Comparison of ENCODE assay signal across 13 cellular contexts in the genomic region with DNA sequence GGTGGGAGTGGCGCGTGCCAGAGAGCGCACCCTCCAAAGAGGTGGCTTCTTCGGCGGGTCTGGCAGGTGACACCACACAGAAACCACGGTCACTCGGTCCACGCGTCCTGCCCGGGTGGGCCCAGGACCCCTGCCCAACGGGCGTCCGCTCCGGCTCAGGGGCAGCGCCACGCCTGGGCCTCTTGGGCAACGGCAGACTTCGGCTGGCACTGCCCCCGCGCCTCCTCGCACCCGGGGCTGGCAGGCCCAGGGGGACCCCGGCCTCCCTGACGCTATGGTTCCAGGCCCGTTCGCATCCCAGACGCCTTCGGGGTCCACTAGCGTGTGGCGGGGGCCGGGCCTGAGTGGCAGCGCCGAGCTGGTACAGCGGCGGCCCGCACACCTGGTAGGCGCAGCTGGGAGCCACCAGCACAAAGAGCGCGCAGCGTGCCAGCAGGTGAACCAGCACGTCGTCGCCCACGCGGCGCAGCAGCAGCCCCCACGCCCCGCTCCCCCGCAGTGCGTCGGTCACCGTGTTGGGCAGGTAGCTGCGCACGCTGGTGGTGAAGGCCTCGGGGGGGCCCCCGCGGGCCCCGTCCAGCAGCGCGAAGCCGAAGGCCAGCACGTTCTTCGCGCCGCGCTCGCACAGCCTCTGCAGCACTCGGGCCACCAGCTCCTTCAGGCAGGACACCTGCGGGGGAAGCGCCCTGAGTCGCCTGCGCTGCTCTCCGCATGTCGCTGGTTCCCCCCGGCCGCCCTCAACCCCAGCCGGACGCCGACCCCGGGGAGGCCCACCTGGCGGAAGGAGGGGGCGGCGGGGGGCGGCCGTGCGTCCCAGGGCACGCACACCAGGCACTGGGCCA. TPM values are rescaled to one million over a fixed set of nuclear protein-coding genes. Genes with fewer than 3 reads are reported as not detected.
DNase-seq lines count a peak whose midpoint lies in the region; ATAC-seq, FAIRE-seq and TF ChIP-seq lines count a peak whose summit lies in the region.
"Had no signal": no experiment of that assay in that cellular context is flagged by ENCODE, and none has a peak within 500 bp of the region (broad histone marks: within the 10 kb centered on the region; RNA-seq: fewer than 3 reads in every experiment).

No MANE protein-coding gene starts in this region.

- 0 out of 2 replicates have a peak overlapping the region, but pooled peaks have one; percentile 24 for H2AK5ac ChIP-seq in H1 (ENCODE audit: low read depth, low read length)

- H3K56ac ChIP-seq in H1 (replicated peaks; ENCODE audit: insufficient read length, low read depth, low read length) = peak overlapping the region; percentile 30

- TF ChIP-seq CTCF in H1 (IDR thresholded peaks at IDR 0.05; ENCODE audit: control extremely low read depth in 1 of 3, insufficient read depth in 1 of 3, low read depth in 1 of 3, low read length in 3 of 3) = no peak
- no peak for TF ChIP-seq CTCF in smooth muscle cell (IDR thresholded peaks at IDR 0.05; ENCODE audit: borderline replicate concordance, insufficient read depth, poor library complexity, severe bottlenecking)
- TF ChIP-seq CTCF in RWPE1 (conservative IDR thresholded peaks at IDR 0.05; ENCODE audit: low read depth) = no peak

- H2BK5ac ChIP-seq in H1 (ENCODE audit: low read depth, low read length) = no peak overlapping the region; the same call in 1 of the 2 replicates

- peaks cover 3% of the 10 kb centered on the region; the same call in 1 of the 2 replicates for H3K79me1 ChIP-seq in H1 (ENCODE audit: low read depth, low read length)

- H3K4me3 ChIP-seq in MG63 (peak overlapping the region; percentile 29), H1 (ENCODE audit: extremely low read depth in 1 of 4, insufficient read depth in 2 of 4, low read depth in 3 of 4, low read length in 4 of 4) (peak overlapping the region; percentile 40 to 76 (median 54)), smooth muscle cell (peak overlapping the region; percentile 29)

- WGBS in H1 (ENCODE audit: extremely low coverage in 1 of 2, insufficient coverage in 1 of 2, insufficient read length in 1 of 2, insufficient replicate concordance in 2 of 2, low coverage in 1 of 2, low lambda C conversion rate in 2 of 2, missing lambda C conversion rate in 1 of 2), 2 experiments = 75% methylated on average over 46 of the region's 87 CpGs; no CpG with 5 or more reads in 1 of the 2 experiments
- WGBS in smooth muscle cell (ENCODE audit: low lambda C conversion rate) = 73% methylated on average over 55 of the region's 87 CpGs

- H3K23ac ChIP-seq in H1 (ENCODE audit: insufficient read length) = no peak overlapping the region

- H3K14ac ChIP-seq in H1 (ENCODE audit: insufficient read length) = no peak overlapping the region

- CTCF ChIA-PET in activated CD4-positive, alpha-beta T cell treated with anti-CD3 and anti-CD28 coated beads, Interleukin-2, amount 10 ng/mL, durations not matched to agents 7 days and 5 days (lab: Charles Lee) = interaction anchor here (0.9 to 1.3 kb wide), 2 partner anchors 33 to 38 kb away, joined by 3 read pairs; no protein-coding TSS in a partner anchor
- CTCF ChIA-PET in H1 (lab: Charles Lee; ENCODE audit: partially characterized antibody) = interaction anchor here (0.7 to 1.6 kb wide), 4 partner anchors 10 to 126 kb away, joined by 3 to 4 read pairs (median 3); no protein-coding TSS in a partner anchor
- CTCF ChIA-PET in RWPE1 (lab: Yijun Ruan, JAX) = interaction anchor here (0.8 kb wide), 1 partner anchor 351 kb away, joined by 4 read pairs; no protein-coding TSS in a partner anchor

- H4K91ac ChIP-seq in H1 (replicated peaks; ENCODE audit: insufficient read length, low read length) = peak overlapping the region; percentile 85

- DNase-seq in activated CD4-positive, alpha-beta T cell treated with anti-CD3 and anti-CD28 coated beads, Interleukin-2, amount 10 ng/mL, durations not matched to agents 7 days and 5 days = no peak
- no peak for DNase-seq in activated CD4-positive, alpha-beta T cell treated with anti-CD3 and anti-CD28 coated beads for 1 hour
- no peak for DNase-seq in MG63
- DNase-seq in H1 (ENCODE audit: low read depth in 1 of 2, low spot score in 2 of 2) = peak in 1 of 2 experiments; percentile 78
- DNase-seq in smooth muscle cell (lab: John Stamatoyannopoulos, UW; ENCODE audit: unreplicated experiment) = no peak
- no peak for DNase-seq in RWPE1 (ENCODE audit: low spot score)
- DNase-seq in AG08396 (ENCODE audit: low spot score) = no peak
- DNase-seq: amniotic stem cell, Right ventricle myocardium superior had no signal

- H4K20me1 ChIP-seq in H1 (replicated peaks in 1 of 2; ENCODE audit: control insufficient read depth in 1 of 2, insufficient read depth in 2 of 2, low read length in 2 of 2) (peaks cover 4 to 11% of the 10 kb centered on the region in 2 experiments), smooth muscle cell (ENCODE audit: low read depth) (no peaks in the 10 kb centered on the region)

- H4K8ac ChIP-seq in H1 (ENCODE audit: extremely low read depth, insufficient read depth, low read length) = peak overlapping the region; percentile 79

- peak overlapping the region; percentile 27 for H3K4me3 Mint-ChIP-seq in activated CD4-positive, alpha-beta T cell treated with anti-CD3 and anti-CD28 coated beads, Interleukin-2, amount 10 ng/mL, durations not matched to agents 7 days and 5 days

- H3K4ac ChIP-seq in H1 (replicated peaks; ENCODE audit: insufficient read length, low read depth, low read length) = peak overlapping the region; percentile 78

- no peak overlapping the region for H2BK20ac ChIP-seq in H1 (ENCODE audit: low read length)

- no peak overlapping the region for H4K5ac ChIP-seq in H1 (ENCODE audit: insufficient read length, low read depth, low read length)

- H2AFZ ChIP-seq in H1 (ENCODE audit: low read length) (no peak overlapping the region; the same call in 1 of the 2 replicates), smooth muscle cell (ENCODE audit: low read depth) (no peak overlapping the region)
- H2AFZ ChIP-seq: parathyroid adenoma had no signal

- H3K27me3 ChIP-seq in MG63 (peaks cover 4% of the 10 kb centered on the region; the same call in 1 of the 2 replicates), H1 (replicated peaks in 1 of 4; ENCODE audit: control insufficient read depth in 3 of 4, extremely low read depth in 1 of 4, insufficient read depth in 3 of 4, low read length in 3 of 4) (peaks cover 0 to 8% (median 2%) of the 10 kb centered on the region in 4 experiments; a peak in 4 of 7 replicates), smooth muscle cell (ENCODE audit: low read depth) (peaks cover 46% of the 10 kb centered on the region)

- no peak for TF ChIP-seq POLR2A in H1 (IDR thresholded peaks at IDR 0.05; ENCODE audit: control extremely low read depth in 1 of 2, low read depth in 2 of 2, low read length in 2 of 2)

- H3K27me3 Mint-ChIP-seq in activated CD4-positive, alpha-beta T cell treated with anti-CD3 and anti-CD28 coated beads, Interleukin-2, amount 10 ng/mL, durations not matched to agents 7 days and 5 days = no peaks in the 10 kb centered on the region
- H3K27me3 Mint-ChIP-seq: CD4-positive, CD25-positive, alpha-beta regulatory T cell had no signal

- FAIRE-seq in H1 (lab: Jason Lieb, UNC) = no peak
- FAIRE-seq: GM19239 had no signal

- H3K9me3 ChIP-seq in MG63 (no peaks in the 10 kb centered on the region), H1 (ENCODE audit: insufficient read depth in 2 of 2, low read depth in 1 of 2, low read length in 1 of 2) (no peaks in the 10 kb centered on the region), smooth muscle cell (replicated peaks; ENCODE audit: low read depth) (no peaks in the 10 kb centered on the region)

- H3F3A ChIP-seq in smooth muscle cell (ENCODE audit: low read depth) = no peaks in the 10 kb centered on the region

- no peak for TF ChIP-seq EP300 in H1 (IDR thresholded peaks at IDR 0.05; ENCODE audit: borderline replicate concordance in 1 of 2, low read depth in 2 of 2, low read length in 2 of 2)

- H3K4me2 ChIP-seq in H1 (ENCODE audit: insufficient read depth in 1 of 2, low read depth in 2 of 2, low read length in 2 of 2) = peak overlapping the region; percentile 64 to 78
- peak overlapping the region; percentile 76 for H3K4me2 ChIP-seq in smooth muscle cell

- no peak overlapping the region for H2BK15ac ChIP-seq in H1 (ENCODE audit: low read length)

- H3K4me1 ChIP-seq in H1 (replicated peaks in 1 of 4; ENCODE audit: control insufficient read depth in 3 of 4, insufficient read depth in 4 of 4, low read length in 3 of 4) (peaks cover 0 to 13% (median 6%) of the 10 kb centered on the region in 4 experiments; a peak in 5 of 7 replicates), smooth muscle cell (ENCODE audit: low read depth) (no peaks in the 10 kb centered on the region)
- H3K4me1 ChIP-seq: parathyroid adenoma had no signal

- TF ChIP-seq RAD21 in H1 (IDR thresholded peaks at IDR 0.05 in 1 of 2, conservative IDR thresholded peaks at IDR 0.05 in 1 of 2; ENCODE audit: low read depth in 2 of 2, low read length in 2 of 2) = no peak

- POLR2A ChIA-PET in activated CD4-positive, alpha-beta T cell treated with anti-CD3 and anti-CD28 coated beads, Interleukin-2, amount 10 ng/mL, durations not matched to agents 7 days and 5 days (lab: Charles Lee) = no interaction called here
- POLR2A ChIA-PET in H1 (lab: Charles Lee; ENCODE audit: partially characterized antibody) (interaction anchor here (0.6 to 1.9 kb wide), 14 partner anchors 10 to 159 kb away, joined by 3 to 6 read pairs (median 4); partner anchors contain the start of gene CLPTM1L), RWPE1 (lab: Yijun Ruan, JAX; ENCODE audit: low non-redundant PET) (no interaction called here)

- H3K79me2 ChIP-seq in H1 (ENCODE audit: control insufficient read depth in 1 of 2, insufficient read depth in 2 of 2, low read length in 2 of 2) (no peaks in the 10 kb centered on the region; a peak in 1 of 4 replicates), smooth muscle cell (ENCODE audit: low read depth) (no peaks in the 10 kb centered on the region)
- H3K79me2 ChIP-seq: parathyroid adenoma had no signal

- ATAC-seq in GM21447 (IDR thresholded peaks at IDR 0.05; ENCODE audit: unreplicated experiment) = no peak

- no peaks in the 10 kb centered on the region for H3K36me3 Mint-ChIP-seq in activated CD4-positive, alpha-beta T cell treated with anti-CD3 and anti-CD28 coated beads, Interleukin-2, amount 10 ng/mL, durations not matched to agents 7 days and 5 days (ENCODE audit: low read depth)
- H3K36me3 Mint-ChIP-seq: CD4-positive, CD25-positive, alpha-beta regulatory T cell had no signal

- H3K36me3 ChIP-seq in MG63 (no peaks in the 10 kb centered on the region), H1 (ENCODE audit: control insufficient read depth in 2 of 4, insufficient read depth in 4 of 4, low read length in 3 of 4) (no peaks in the 10 kb centered on the region; a peak in 2 of 8 replicates), smooth muscle cell (ENCODE audit: low read depth) (no peaks in the 10 kb centered on the region)

- no peak overlapping the region for H3K27ac Mint-ChIP-seq in activated CD4-positive, alpha-beta T cell treated with anti-CD3 and anti-CD28 coated beads, Interleukin-2, amount 10 ng/mL, durations not matched to agents 7 days and 5 days
- H3K27ac Mint-ChIP-seq: CD4-positive, CD25-positive, alpha-beta regulatory T cell had no signal

- no peak overlapping the region for H2BK120ac ChIP-seq in H1 (replicated peaks; ENCODE audit: low read depth, low read length)

- H3K27ac ChIP-seq in H1 (ENCODE audit: low read depth, low read length) (no peak overlapping the region), smooth muscle cell (ENCODE audit: low read depth) (no peak overlapping the region), RWPE1 (no peak overlapping the region)
- H3K27ac ChIP-seq: parathyroid adenoma had no signal

- peaks cover 14% of the 10 kb centered on the region; the same call in 1 of the 2 replicates for H3K23me2 ChIP-seq in H1 (ENCODE audit: low read depth, low read length)

- H3K9me3 Mint-ChIP-seq in activated CD4-positive, alpha-beta T cell treated with anti-CD3 and anti-CD28 coated beads, Interleukin-2, amount 10 ng/mL, durations not matched to agents 7 days and 5 days = no peaks in the 10 kb centered on the region
- H3K9me3 Mint-ChIP-seq: CD4-positive, CD25-positive, alpha-beta regulatory T cell had no signal

- peak overlapping the region; percentile 83 for H3K18ac ChIP-seq in H1 (ENCODE audit: extremely low read depth, low read length)

- H3K9ac ChIP-seq in H1 (replicated peaks in 1 of 4; ENCODE audit: extremely low read depth in 1 of 4, low read depth in 3 of 4, low read length in 3 of 4) = no peak overlapping the region
- H3K9ac ChIP-seq in smooth muscle cell (ENCODE audit: low read depth) = no peak overlapping the region
- H3K9ac ChIP-seq: parathyroid adenoma had no signal

- H2BK12ac ChIP-seq in H1 (ENCODE audit: low read depth, low read length) = no peak overlapping the region

- H3K4me1 Mint-ChIP-seq in activated CD4-positive, alpha-beta T cell treated with anti-CD3 and anti-CD28 coated beads, Interleukin-2, amount 10 ng/mL, durations not matched to agents 7 days and 5 days = peaks cover 6% of the 10 kb centered on the region

RNA-seq across cellular contexts. Expression of gene TERT, which starts 0.7 kb away (rescaled TPM):
- total RNA-seq in activated CD4-positive, alpha-beta T cell treated with anti-CD3 and anti-CD28 coated beads, Interleukin-2, amount 10 ng/mL, durations not matched to agents 7 days and 5 days = 1 to 10 TPM; 3.4 to 5.6 TPM
- total RNA-seq in MG63 (2014; rRNA removed; shearing (Covaris generic); ENCODE audit: low replicate concordance) = 0.72 and 2.4 TPM in 2 replicates
- total RNA-seq in H1 (2021; fragmentation: NEBNext Ultra II Directional; extraction: Animal tissue kit (Norgen Biotek cat#: 25700)) = 21.0 and 23.1 TPM in 2 replicates
- 13.1 and 23.0 TPM in 2 replicates for polyA plus RNA-seq in H1 (2011; rRNA removed)
- 19.3 TPM for polyA plus RNA-seq in H1 (2011; cell fraction: cytosol; rRNA removed)
- 70.1 TPM for polyA plus RNA-seq in H1 (2011; cell fraction: nucleus; rRNA removed)
- polyA plus RNA-seq in H1 (2012, experiment 1 of 2) = 11.6 to 23.1 TPM (median 17.1 TPM) in 4 replicates
- polyA plus RNA-seq in H1 (2012, experiment 2 of 2) = 10.2 TPM
- polyA plus RNA-seq in H1 (2013, experiment 1 of 2) = 16.6 TPM
- 13.5 TPM for polyA plus RNA-seq in H1 (2013, experiment 2 of 2)
- polyA minus RNA-seq in H1 (2011; rRNA and poly(A)+ RNA removed) = 12.3 and 13.0 TPM in 2 replicates
- 20.2 TPM for polyA minus RNA-seq in H1 (2011; cell fraction: cytosol; rRNA and poly(A)+ RNA removed)
- polyA minus RNA-seq in H1 (2011; cell fraction: nucleus; rRNA and poly(A)+ RNA removed) = 38.0 TPM
- total RNA-seq in smooth muscle cell = not detected in 2 replicates
- not detected in 2 replicates for polyA plus RNA-seq in smooth muscle cell
- total RNA-seq: Right ventricle myocardium superior had no signal
- polyA plus RNA-seq: CD4-positive, CD25-positive, alpha-beta regulatory T cell had no signal

RNA-seq across cellular contexts. Expression of gene CLPTM1L, which starts 50.7 kb away (rescaled TPM):
- 100 to 1,000 TPM; 122 to 123 TPM for total RNA-seq in activated CD4-positive, alpha-beta T cell treated with anti-CD3 and anti-CD28 coated beads, Interleukin-2, amount 10 ng/mL, durations not matched to agents 7 days and 5 days
- 543 and 925 TPM in 2 replicates for total RNA-seq in MG63 (2014; rRNA removed; shearing (Covaris generic); ENCODE audit: low replicate concordance)
- 102 and 109 TPM in 2 replicates for total RNA-seq in H1 (2021; fragmentation: NEBNext Ultra II Directional; extraction: Animal tissue kit (Norgen Biotek cat#: 25700))
- 119 and 122 TPM in 2 replicates for polyA plus RNA-seq in H1 (2011; rRNA removed)
- polyA plus RNA-seq in H1 (2011; cell fraction: cytosol; rRNA removed) = 110 TPM
- 138 TPM for polyA plus RNA-seq in H1 (2011; cell fraction: nucleus; rRNA removed)
- 78.3 to 114 TPM (median 89.5 TPM) in 4 replicates for polyA plus RNA-seq in H1 (2012, experiment 1 of 2)
- polyA plus RNA-seq in H1 (2012, experiment 2 of 2) = 134 TPM
- polyA plus RNA-seq in H1 (2013, experiment 1 of 2) = 79.2 TPM
- 82.6 TPM for polyA plus RNA-seq in H1 (2013, experiment 2 of 2)
- 97.1 and 170 TPM in 2 replicates for polyA minus RNA-seq in H1 (2011; rRNA and poly(A)+ RNA removed)
- polyA minus RNA-seq in H1 (2011; cell fraction: cytosol; rRNA and poly(A)+ RNA removed) = 66.9 TPM
- polyA minus RNA-seq in H1 (2011; cell fraction: nucleus; rRNA and poly(A)+ RNA removed) = 56.8 TPM
- 86.3 and 127 TPM in 2 replicates for total RNA-seq in smooth muscle cell
- 125 and 135 TPM in 2 replicates for polyA plus RNA-seq in smooth muscle cell
